In genomic region chr5:87190041-87190440, GRCh38 we compare ENCODE assay signal across 30 cellular contexts.
"Had no signal": no experiment of that assay in that cellular context is flagged by ENCODE, and none has a peak within 500 bp of the region (broad histone marks: within the 10 kb centered on the region; RNA-seq: fewer than 3 reads in every experiment).

No MANE protein-coding gene starts in this region.

- H3K27ac ChIP-seq: left ventricle myocardium inferior, pancreas, prostate gland, skin epidermis, suprapubic skin, thoracic aorta, tibial artery, upper lobe of right lung had no signal

- ATAC-seq: left colon; mucosa of descending colon; naive thymus-derived CD4-positive, alpha-beta T cell; pancreas; right cardiac atrium; sciatic nerve; upper lobe of right lung had no signal

- H3K27ac Mint-ChIP-seq: immature natural killer cell; naive thymus-derived CD4-positive, alpha-beta T cell; nephron; stimulated activated naive CD8-positive, alpha-beta T cell treated with anti-CD3 and anti-CD28 coated beads, Interleukin-15, Interleukin-2, amounts not matched to agents 100 ng/mL and 50 ng/mL, for 24 hours had no signal

- H3K36me3 Mint-ChIP-seq: naive thymus-derived CD4-positive, alpha-beta T cell had no signal

- H3K9me3 Mint-ChIP-seq: immature natural killer cell; naive thymus-derived CD4-positive, alpha-beta T cell; nephron; neural crest cell; stimulated activated naive CD8-positive, alpha-beta T cell treated with anti-CD3 and anti-CD28 coated beads, Interleukin-15, Interleukin-2, amounts not matched to agents 100 ng/mL and 50 ng/mL, for 24 hours had no signal

- H3K27me3 ChIP-seq: pancreas, suprapubic skin, tibial artery, upper lobe of right lung had no signal

- H3K36me3 ChIP-seq: left ventricle myocardium inferior, pancreas, prostate gland, suprapubic skin, thoracic aorta, tibial artery, upper lobe of right lung had no signal

- H3K4me1 ChIP-seq: prostate gland, suprapubic skin, upper lobe of right lung had no signal

- DNase-seq: hypothalamus; immature natural killer cell; kidney; left colon; left ventricle myocardium inferior; mesendoderm; midbrain; mucosa of descending colon; naive thymus-derived CD4-positive, alpha-beta T cell; nucleus accumbens; pancreas; posterior cingulate gyrus; retina; right cardiac atrium; stimulated activated CD4-positive, alpha-beta T cell treated with anti-CD3 and anti-CD28 coated beads, Interleukin-12 subunit alpha, Interleukin-12 subunit beta, amount 100 ng/mL, for 4 hours; stimulated activated CD4-positive, alpha-beta T cell treated with anti-CD3 and anti-CD28 coated beads, Interleukin-15, amount 100 ng/mL, for 24 hours; stimulated activated CD4-positive, alpha-beta T cell treated with anti-CD3 and anti-CD28 coated beads, Interleukin-2, amount 100 ng/mL, for 24 hours; stimulated activated CD4-positive, alpha-beta T cell treated with anti-CD3 and anti-CD28 coated beads, Interleukin-4, amount 100 ng/mL, for 1 hour; stimulated activated naive CD4-positive, alpha-beta T cell; tibial artery; upper lobe of right lung had no signal

- H3K4me3 ChIP-seq: left ventricle myocardium inferior, lung, mucosa of descending colon, pancreas, prostate gland, skin epidermis, suprapubic skin, thoracic aorta, tibial artery, upper lobe of right lung had no signal

- H3K9me3 ChIP-seq: left ventricle myocardium inferior, mucosa of descending colon, pancreas, prostate gland, suprapubic skin, thoracic aorta, tibial artery, upper lobe of right lung had no signal

- H3K4me3 Mint-ChIP-seq: immature natural killer cell; naive thymus-derived CD4-positive, alpha-beta T cell; nephron; neural crest cell; stimulated activated naive CD8-positive, alpha-beta T cell treated with anti-CD3 and anti-CD28 coated beads, Interleukin-15, Interleukin-2, amounts not matched to agents 100 ng/mL and 50 ng/mL, for 24 hours had no signal

- H3K27me3 Mint-ChIP-seq: naive thymus-derived CD4-positive, alpha-beta T cell; stimulated activated naive CD8-positive, alpha-beta T cell treated with anti-CD3 and anti-CD28 coated beads, Interleukin-15, Interleukin-2, amounts not matched to agents 100 ng/mL and 50 ng/mL, for 24 hours had no signal

- H3K4me1 Mint-ChIP-seq: nephron, neural crest cell had no signal
